Comparison of ENCODE assay signal across 1 cellular context in the genomic region with DNA sequence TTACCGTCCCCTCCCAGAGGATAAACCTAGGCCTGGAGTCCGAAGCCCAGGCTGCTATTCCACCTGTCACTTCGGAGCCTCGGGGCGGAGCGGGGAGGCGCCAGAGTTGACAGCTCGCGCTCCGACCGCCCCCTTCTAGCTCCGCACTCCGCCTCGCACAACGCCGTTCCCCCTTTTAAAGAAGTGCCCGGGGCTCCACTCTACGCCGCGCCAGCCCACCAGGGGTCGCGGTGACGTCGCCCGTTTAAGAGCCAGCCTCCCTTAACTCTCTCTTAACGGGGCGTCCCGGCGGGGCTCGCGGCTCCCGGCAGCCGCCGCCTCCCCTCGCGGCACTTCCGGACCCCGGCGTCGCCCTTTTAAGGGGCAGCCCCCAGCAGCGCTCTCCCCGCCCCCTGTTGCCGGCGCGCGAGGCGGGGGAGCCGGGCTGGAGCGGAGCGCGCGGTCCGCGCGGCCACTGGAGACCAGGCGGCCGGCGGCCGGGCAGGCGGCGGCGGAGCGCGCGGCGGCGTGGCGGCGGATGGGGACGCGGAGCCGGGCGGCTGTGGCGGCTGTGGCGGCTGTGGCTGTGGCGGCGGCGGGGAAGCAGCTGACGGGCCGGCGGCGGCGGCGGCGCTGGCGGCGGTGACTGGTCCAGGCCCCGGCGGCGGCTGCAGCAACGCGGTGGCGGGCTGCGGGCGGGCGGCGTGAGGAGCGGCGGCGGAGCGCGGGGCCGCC.
TF ChIP-seq lines count a peak whose summit lies in the region.

A gene (plus strand): TSS at position 454 of the 714 bp plus-strand sequence. CDS start 364 bp downstream, outside the sequence.

TF ChIP-seq in A549, 52 proteins besides CTCF, POLR2A, EP300 and RAD21 (continued from another document):
- TF ChIP-seq JUN (IDR thresholded peaks at IDR 0.05) (peak; percentile 54 to 90; a peak in 4 of 5 replicates), KDM1A (IDR thresholded peaks at IDR 0.05; ENCODE audit: low read depth) (no peak)
- TF ChIP-seq, protein P1, sequence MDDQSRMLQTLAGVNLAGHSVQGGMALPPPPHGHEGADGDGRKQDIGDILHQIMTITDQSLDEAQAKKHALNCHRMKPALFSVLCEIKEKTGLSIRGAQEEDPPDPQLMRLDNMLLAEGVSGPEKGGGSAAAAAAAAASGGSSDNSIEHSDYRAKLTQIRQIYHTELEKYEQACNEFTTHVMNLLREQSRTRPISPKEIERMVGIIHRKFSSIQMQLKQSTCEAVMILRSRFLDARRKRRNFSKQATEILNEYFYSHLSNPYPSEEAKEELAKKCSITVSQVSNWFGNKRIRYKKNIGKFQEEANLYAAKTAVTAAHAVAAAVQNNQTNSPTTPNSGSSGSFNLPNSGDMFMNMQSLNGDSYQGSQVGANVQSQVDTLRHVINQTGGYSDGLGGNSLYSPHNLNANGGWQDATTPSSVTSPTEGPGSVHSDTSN (IDR thresholded peaks at IDR 0.05): no peak
